Comparison of ENCODE assay signal across 1 cellular context in the genomic region with DNA sequence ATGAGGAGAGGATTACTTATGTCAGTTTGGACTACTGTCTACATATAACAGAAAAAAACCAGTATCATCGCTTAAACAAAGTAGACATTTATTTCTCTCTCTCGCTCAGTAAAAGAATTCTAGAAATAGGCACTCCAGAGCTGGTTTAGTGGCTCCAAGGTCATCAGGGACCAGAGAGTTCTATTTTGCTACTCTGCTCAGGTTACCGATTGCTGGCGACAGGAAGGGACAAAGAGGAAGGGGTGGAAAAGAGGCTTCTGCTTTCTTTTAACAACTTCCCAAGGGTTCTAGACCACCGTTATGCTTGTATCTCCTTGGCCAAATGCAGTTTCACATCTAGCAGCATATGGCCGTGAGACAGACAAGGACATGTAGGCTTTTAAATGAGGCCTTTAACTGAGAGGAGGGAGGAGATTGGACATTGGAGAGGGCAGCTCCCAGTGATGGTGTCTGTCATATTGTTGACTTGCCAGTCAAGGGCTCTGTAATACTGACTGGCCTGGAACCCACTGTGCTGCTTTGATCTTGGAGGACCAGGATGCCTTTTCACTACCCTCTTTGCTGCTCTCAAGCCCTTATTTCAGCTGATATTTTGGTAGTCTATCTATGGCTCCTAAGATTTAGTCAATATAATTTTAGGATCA.
TF ChIP-seq lines count a peak whose summit lies in the region.

No MANE protein-coding gene starts in this region.

TF ChIP-seq in GM12878, 131 proteins besides CTCF, POLR2A, EP300 and RAD21 (continued from another document):
- TF ChIP-seq NFYA (IDR thresholded peaks at IDR 0.05; ENCODE audit: borderline replicate concordance, low read depth, low read length): no peak
